Comparison of ENCODE assay signal across 8 cellular contexts in the genomic region with DNA sequence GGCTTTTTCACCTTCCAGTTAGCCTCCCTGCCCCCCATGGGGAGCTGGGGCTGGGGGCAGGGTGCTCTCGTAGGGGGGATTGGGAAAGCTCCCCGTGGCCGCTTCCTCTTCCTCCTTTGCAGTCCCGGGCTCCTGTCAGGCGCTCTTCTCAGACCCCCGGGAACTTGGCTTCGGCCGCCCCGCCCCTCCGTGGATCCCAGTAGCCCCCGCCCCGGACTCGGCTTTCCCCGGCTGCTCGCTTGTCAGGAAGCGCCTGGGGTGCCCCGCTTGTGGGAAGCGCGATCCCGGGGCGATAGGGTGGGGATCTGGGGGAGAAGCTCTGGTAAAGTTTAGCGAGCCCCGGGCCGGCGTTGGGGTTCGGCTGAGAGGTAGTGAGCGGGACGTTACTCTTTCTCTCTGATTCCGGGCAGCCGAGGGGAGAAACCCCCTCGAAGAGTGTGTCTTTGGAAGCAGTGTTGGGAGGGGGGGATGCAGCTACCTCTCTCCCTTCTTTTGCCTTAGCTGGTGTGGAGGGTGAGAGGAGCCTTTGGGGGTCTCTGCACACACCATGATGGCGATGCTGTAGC. TPM values are rescaled to one million over a fixed set of nuclear protein-coding genes. Genes with fewer than 3 reads are reported as not detected.
DNase-seq lines count a peak whose midpoint lies in the region; ATAC-seq and TF ChIP-seq lines count a peak whose summit lies in the region.

No MANE protein-coding gene starts in this region.

- H3K27me3 ChIP-seq in HL-60 (ENCODE audit: insufficient read depth, poor library complexity, severe bottlenecking) (no peaks in the 10 kb centered on the region), right atrium auricular region (no peaks in the 10 kb centered on the region)

- H3K36me3 ChIP-seq in right atrium auricular region: no peaks in the 10 kb centered on the region

- DNase-seq in AG04449 (ENCODE audit: low read depth, low spot score) (no peak), HL-60 (ENCODE audit: low read depth in 1 of 2, low spot score in 1 of 2) (peak; percentile 69 to 78), SK-N-DZ (ENCODE audit: low spot score) (peak; percentile 76), amniotic epithelial cell (ENCODE audit: low read depth) (peak; percentile 21), right atrium auricular region (ENCODE audit: low spot score) (peak; percentile 64), putamen (ENCODE audit: low spot score) (peak; percentile 43)

- POLR2A ChIA-PET in AG04449 (lab: Yijun Ruan, JAX): interaction anchor here (0.8 to 1.0 kb wide), 2 partner anchors 96 to 140 kb away, joined by 4 read pairs; no protein-coding TSS in a partner anchor

- TF ChIP-seq CTCF in AG04449 (IDR thresholded peaks at IDR 0.05; ENCODE audit: insufficient read depth, low read length, missing control alignments) (no peak), HL-60 (IDR thresholded peaks at IDR 0.05; ENCODE audit: insufficient read depth, low read length) (no peak), right atrium auricular region (IDR thresholded peaks at IDR 0.05) (no peak)

- peaks cover 0 to 24% of the 10 kb centered on the region in 2 donors for H3K4me1 ChIP-seq in right atrium auricular region

- peak; percentile 16 for ATAC-seq in GM19025 (IDR thresholded peaks at IDR 0.05; ENCODE audit: low read depth, unreplicated experiment)
- ATAC-seq in GM18498 (IDR thresholded peaks at IDR 0.05; ENCODE audit: unreplicated experiment): no peak

- H3K9me3 ChIP-seq in right atrium auricular region: no peaks in the 10 kb centered on the region

- CTCF ChIA-PET in AG04449 (lab: Yijun Ruan, JAX): interaction anchor here (1.1 to 4.1 kb wide), 2 partner anchors 98 to 191 kb away, joined by 3 to 32 read pairs; no protein-coding TSS in a partner anchor

- H3K4me3 ChIP-seq in AG04449 (ENCODE audit: low read depth, low read length) (peak overlapping the region; percentile 81), HL-60 (replicated peaks; ENCODE audit: insufficient read depth, low read length) (peak overlapping the region; percentile 90), right atrium auricular region (peak overlapping the region; percentile 99)

- H3K27ac ChIP-seq in HL-60 (replicated peaks) (peak overlapping the region; percentile 88), right atrium auricular region (peak overlapping the region; percentile 97)

RNA-seq across cellular contexts. Expression of gene PIAS1, which starts 0.6 kb away (rescaled TPM):
- 10.4 and 14.7 TPM in 2 replicates for polyA plus RNA-seq in SK-N-DZ (2014; cell fraction: cytosol; rRNA removed)
- 8.6 and 18.4 TPM in 2 replicates for polyA plus RNA-seq in SK-N-DZ (2014; cell fraction: nucleus; rRNA removed)
- total RNA-seq in right atrium auricular region: 10 to 100 TPM; 24.5 to 26.7 TPM
